In the genomic region with DNA sequence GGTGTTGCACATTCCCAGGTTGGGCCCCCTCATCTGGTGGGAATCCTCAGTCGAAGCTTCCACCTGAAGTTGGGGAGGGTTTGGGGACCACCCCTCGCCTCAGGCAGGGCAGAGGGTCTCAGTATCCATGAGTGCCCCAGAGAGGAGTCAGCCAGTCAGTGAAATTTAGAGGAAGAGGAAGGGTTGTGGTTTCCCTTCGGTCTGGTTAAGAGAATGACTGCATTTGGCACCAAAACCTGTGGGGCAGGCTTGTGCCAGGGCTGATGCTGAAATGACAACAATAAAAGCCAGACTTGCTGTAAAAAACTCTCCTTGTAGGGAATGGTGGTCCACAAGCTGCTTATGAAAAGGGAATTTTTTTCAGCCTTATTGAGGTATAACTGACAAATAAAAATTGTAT, we compare ENCODE assay signal across 16 cellular contexts. TPM values are rescaled to one million over a fixed set of nuclear protein-coding genes. Genes with fewer than 3 reads are reported as not detected.
A peak's percentile ranks its signal among the peaks of the same experiment; 100 is the strongest.
DNase-seq lines count a peak whose midpoint lies in the region; ATAC-seq and TF ChIP-seq lines count a peak whose summit lies in the region.
"Had no signal": no experiment of that assay in that cellular context is flagged by ENCODE, and none has a peak within 500 bp of the region (broad histone marks: within the 10 kb centered on the region; RNA-seq: fewer than 3 reads in every experiment).

No MANE protein-coding gene starts in this region.

- H3F3A ChIP-seq in PC-3 (ENCODE audit: low read length, unreplicated experiment): no peaks in the 10 kb centered on the region

- H3K4me3 ChIP-seq in PC-3 (ENCODE audit: low read length) (peak overlapping the region; percentile 46), esophagus squamous epithelium (no peak overlapping the region), tibial artery (no peak overlapping the region)
- H3K4me3 ChIP-seq: A549, adrenal gland, coronary artery had no signal

- DNase-seq in Right ventricle myocardium superior: peak; percentile 41
- DNase-seq in cardiac septum (ENCODE audit: low spot score): no peak
- peak; percentile 86 for DNase-seq in PC-3
- DNase-seq in esophagus squamous epithelium (lab: John Stamatoyannopoulos, UW): no peak
- peak in 1 of 2 donors; percentile 60 for DNase-seq in tibial artery
- DNase-seq in NCI-H1436 treated with DMSO at 0.1 percent for 48 hours (lab: John Stamatoyannopoulos, UW): no peak
- no peak for DNase-seq in COLO829 (ENCODE audit: low spot score)
- DNase-seq: activated CD4-positive, alpha-beta T cell treated with anti-CD3 and anti-CD28 coated beads for 1 hour; adrenal gland; Caco-2; midbrain; NCI-H1048 had no signal

- no peaks in the 10 kb centered on the region for H3K79me2 ChIP-seq in PC-3 (ENCODE audit: low read length)

- H3K9me2 ChIP-seq in PC-3 (replicated peaks; ENCODE audit: low read length): no peaks in the 10 kb centered on the region

- no peaks in the 10 kb centered on the region for H4K20me1 ChIP-seq in PC-3 (ENCODE audit: low read length)

- CTCF ChIA-PET in PC-3 (lab: Charles Lee): interaction anchor here (0.6 kb wide), 1 partner anchor 82 kb away, joined by 11 read pairs; no protein-coding TSS in a partner anchor

- no peak for TF ChIP-seq CTCF in PC-3 (conservative IDR thresholded peaks at IDR 0.05; ENCODE audit: low read depth, low read length)
- TF ChIP-seq CTCF in esophagus squamous epithelium (IDR thresholded peaks at IDR 0.05): no peak
- TF ChIP-seq CTCF in tibial artery (IDR thresholded peaks at IDR 0.05): no peak

- peak overlapping the region; percentile 90 for H3K27ac ChIP-seq in PC-3 (ENCODE audit: low read length)
- H3K27ac ChIP-seq in esophagus squamous epithelium: peak overlapping the region in 3 of 4 donors; percentile 49 to 75 (median 55)
- H3K27ac ChIP-seq in tibial artery: peak overlapping the region; percentile 74
- H3K27ac ChIP-seq: A549, adrenal gland, neutrophil had no signal

- H3K4me1 ChIP-seq in PC-3 (ENCODE audit: insufficient read depth, low read length): peaks cover 42% of the 10 kb centered on the region
- peaks cover 9 to 76% (median 34%) of the 10 kb centered on the region in 3 donors for H3K4me1 ChIP-seq in esophagus squamous epithelium
- H3K4me1 ChIP-seq in tibial artery: peaks cover 0 to 100% (median 55%) of the 10 kb centered on the region in 4 donors

- H3K9ac ChIP-seq in PC-3 (ENCODE audit: low read length): peak overlapping the region; percentile 48

- H3K36me3 ChIP-seq in PC-3 (ENCODE audit: low read depth, low read length) (no peaks in the 10 kb centered on the region), esophagus squamous epithelium (peaks cover 0 to 13% (median 0%) of the 10 kb centered on the region in 3 donors), tibial artery (peaks cover 0 to 3% (median 0%) of the 10 kb centered on the region in 3 donors)
- H3K36me3 ChIP-seq: adrenal gland, neutrophil had no signal

- H3K27me3 ChIP-seq in PC-3 (ENCODE audit: low read length) (no peaks in the 10 kb centered on the region), esophagus squamous epithelium (no peaks in the 10 kb centered on the region), tibial artery (no peaks in the 10 kb centered on the region)
- H3K27me3 ChIP-seq: adrenal gland, neutrophil had no signal

- H2AFZ ChIP-seq in PC-3 (ENCODE audit: low read length): no peak overlapping the region

- intact Hi-C loops in Right ventricle myocardium superior (cut with DNase I) (no loop called here), cardiac septum (cut with DNase I) (no loop called here), PC-3 (cut with micrococcal nuclease) (no loop called here), esophagus squamous epithelium (cut with DNase I) (no loop called here), tibial artery (cut with DNase I; ENCODE audit: low total_unique reads) (no loop called here)

- 46 to 58% methylated on average over 2 to 3 of the region's 3 CpGs for WGBS in esophagus squamous epithelium, 2 donors

- BruUV-seq in PC-3 (replicated peaks; lab: Mats Ljungman, UMichigan): no TSS peak

- H3K4me2 ChIP-seq in PC-3 (ENCODE audit: low read length): peak overlapping the region; percentile 76
- H3K4me2 ChIP-seq: A549 had no signal

- ATAC-seq in Right ventricle myocardium superior (ENCODE audit: poor library complexity) (no peak), PC-3 (peak; percentile 70), GM21447 (IDR thresholded peaks at IDR 0.05; ENCODE audit: unreplicated experiment) (no peak)
- ATAC-seq: A549 had no signal

- POLR2A ChIA-PET in PC-3 (lab: Charles Lee; ENCODE audit: unreplicated experiment): interaction anchor here (0.6 kb wide), 1 partner anchor 67 kb away, joined by 3 read pairs; no protein-coding TSS in a partner anchor

- no peak for TF ChIP-seq POLR2A in esophagus squamous epithelium (IDR thresholded peaks at IDR 0.05)

- no peaks in the 10 kb centered on the region for H3K9me3 ChIP-seq in PC-3 (ENCODE audit: low read length)
- H3K9me3 ChIP-seq in esophagus squamous epithelium: no peaks in the 10 kb centered on the region
- H3K9me3 ChIP-seq in tibial artery: no peaks in the 10 kb centered on the region
- H3K9me3 ChIP-seq: A549, adrenal gland, Caco-2, neutrophil had no signal

RNA-seq across cellular contexts. Expression of a gene that starts 22.6 kb away (rescaled TPM):
- total RNA-seq in Right ventricle myocardium superior: 49.6 TPM
- total RNA-seq in cardiac septum: 57.6 TPM
- total RNA-seq in PC-3 (2014; rRNA removed): 8.2 and 9.1 TPM in 2 replicates
- total RNA-seq in esophagus squamous epithelium: 10 to 100 TPM; 23.3 to 52.8 (median 34.8) TPM

Comparison
In these comparisons a context has a peak if more than half of its experiments do, and no peak if none do; other contexts are left out.
1. DNase-seq: peak in Right ventricle myocardium superior (single experiment) and PC-3 (single experiment); none in cardiac septum (single experiment), esophagus squamous epithelium (single experiment), NCI-H1436 treated with DMSO at 0.1 percent for 48 hours (single experiment) and COLO829 (single experiment).
2. Peak in every context shown above with its lines, with median percentiles within 50 percentile points of each other: H3K27ac ChIP-seq.